ENCODE assay signal across 11 cellular contexts in genomic region chr7:1053002-1053411, GRCh38. TPM values are rescaled to one million over a fixed set of nuclear protein-coding genes. Genes with fewer than 3 reads are reported as not detected.
A peak's percentile ranks its signal among the peaks of the same experiment; 100 is the strongest.
DNase-seq lines count a peak whose midpoint lies in the region; ATAC-seq lines count a peak whose summit lies in the region.
"Had no signal": no experiment of that assay in that cellular context is flagged by ENCODE, and none has a peak within 500 bp of the region (broad histone marks: within the 10 kb centered on the region; RNA-seq: fewer than 3 reads in every experiment).

No MANE protein-coding gene starts in this region.

- no peak overlapping the region for H3K4ac ChIP-seq in trophoblast cell (ENCODE audit: low read depth, low read length)

- H3K4me1 Mint-ChIP-seq in activated CD8-positive, alpha-beta T cell treated with anti-CD3 and anti-CD28 coated beads, Interleukin-2, amount 10 ng/mL, durations not matched to agents 7 days and 5 days (ENCODE audit: low read depth) = peaks cover 37% of the 10 kb centered on the region

- peak in 1 of 2 donors; percentile 25 for ATAC-seq in left cardiac atrium
- no peak for ATAC-seq in HG03520 (IDR thresholded peaks at IDR 0.05; ENCODE audit: unreplicated experiment)
- no peak for ATAC-seq in activated CD8-positive, alpha-beta T cell treated with anti-CD3 and anti-CD28 coated beads, Interleukin-2, amount 10 ng/mL, durations not matched to agents 7 days and 5 days
- ATAC-seq in HG02840 (IDR thresholded peaks at IDR 0.05; ENCODE audit: low FRiP score, unreplicated experiment) = no peak
- ATAC-seq: activated CD8-positive, alpha-beta memory T cell treated with anti-CD3 and anti-CD28 coated beads, Interleukin-2, amount 10 ng/mL, durations not matched to agents 7 days and 5 days; activated naive CD8-positive, alpha-beta T cell treated with anti-CD3 and anti-CD28 coated beads, Interleukin-2, amount 50 U/mL, for 24 hours had no signal

- WGBS in trophoblast cell (ENCODE audit: extremely low coverage, insufficient coverage, insufficient read length) = no CpG with 5 or more reads among the region's 17 CpGs

- H4K91ac ChIP-seq in trophoblast cell (ENCODE audit: low read depth, low read length) = peak overlapping the region; percentile 16

- H3K79me1 ChIP-seq in trophoblast cell (ENCODE audit: low read length) = peaks cover 4% of the 10 kb centered on the region

- no peaks in the 10 kb centered on the region for H3K79me2 ChIP-seq in trophoblast cell (ENCODE audit: control insufficient read depth, insufficient read depth, low read length, poor library complexity)

- H2AFZ ChIP-seq in trophoblast cell (ENCODE audit: insufficient read depth, low read length, poor library complexity) = no peak overlapping the region

- no peaks in the 10 kb centered on the region for H3K27me3 Mint-ChIP-seq in activated CD8-positive, alpha-beta T cell treated with anti-CD3 and anti-CD28 coated beads, Interleukin-2, amount 10 ng/mL, durations not matched to agents 7 days and 5 days (ENCODE audit: low read depth)
- H3K27me3 Mint-ChIP-seq: activated CD8-positive, alpha-beta memory T cell treated with anti-CD3 and anti-CD28 coated beads, Interleukin-2, amount 10 ng/mL, durations not matched to agents 7 days and 5 days; activated naive CD8-positive, alpha-beta T cell treated with anti-CD3 and anti-CD28 coated beads, Interleukin-2, amount 50 U/mL, for 24 hours had no signal

- peaks cover 3% of the 10 kb centered on the region for H3K9me3 ChIP-seq in trophoblast cell (ENCODE audit: insufficient read depth, low read depth, low read length)

- no peaks in the 10 kb centered on the region for H3K36me3 Mint-ChIP-seq in activated CD8-positive, alpha-beta T cell treated with anti-CD3 and anti-CD28 coated beads, Interleukin-2, amount 10 ng/mL, durations not matched to agents 7 days and 5 days (ENCODE audit: low read depth)
- H3K36me3 Mint-ChIP-seq: activated CD8-positive, alpha-beta memory T cell treated with anti-CD3 and anti-CD28 coated beads, Interleukin-2, amount 10 ng/mL, durations not matched to agents 7 days and 5 days had no signal

- peak; percentile 61 for DNase-seq in CD1c-positive myeloid dendritic cell (ENCODE audit: extremely low spot score)
- DNase-seq in left cardiac atrium = peak; percentile 70
- DNase-seq in trophoblast cell = no peak
- no peak for DNase-seq in KG1 (lab: John Stamatoyannopoulos, UW)
- no peak for DNase-seq in activated CD8-positive, alpha-beta T cell treated with anti-CD3 and anti-CD28 coated beads, Interleukin-2, amount 10 ng/mL, durations not matched to agents 7 days and 5 days
- DNase-seq: activated CD8-positive, alpha-beta memory T cell treated with anti-CD3 and anti-CD28 coated beads, Interleukin-2, amount 10 ng/mL, durations not matched to agents 7 days and 5 days; activated naive CD8-positive, alpha-beta T cell treated with anti-CD3 and anti-CD28 coated beads, Interleukin-2, amount 50 U/mL, for 24 hours; DMS 273 treated with DMSO at 0.1 percent for 48 hours had no signal

- H2BK120ac ChIP-seq in trophoblast cell (ENCODE audit: insufficient read depth, low read length, poor library complexity) = peak overlapping the region; percentile 0

- no peak overlapping the region for H3K14ac ChIP-seq in trophoblast cell (ENCODE audit: low read length)

- intact Hi-C loops in left cardiac atrium (cut with DNase I) = no loop called here

- POLR2A ChIA-PET in activated CD8-positive, alpha-beta T cell treated with anti-CD3 and anti-CD28 coated beads, Interleukin-2, amount 10 ng/mL, durations not matched to agents 7 days and 5 days (lab: Charles Lee) = no interaction called here

- no peaks in the 10 kb centered on the region for H3K9me3 Mint-ChIP-seq in activated CD8-positive, alpha-beta T cell treated with anti-CD3 and anti-CD28 coated beads, Interleukin-2, amount 10 ng/mL, durations not matched to agents 7 days and 5 days (ENCODE audit: insufficient read depth)
- H3K9me3 Mint-ChIP-seq: activated naive CD8-positive, alpha-beta T cell treated with anti-CD3 and anti-CD28 coated beads, Interleukin-2, amount 50 U/mL, for 24 hours had no signal

- peak overlapping the region; percentile 0 for H2BK12ac ChIP-seq in trophoblast cell (ENCODE audit: low read length)

- peaks cover 6 to 10% of the 10 kb centered on the region in 2 experiments for H3K4me1 ChIP-seq in trophoblast cell (ENCODE audit: control insufficient read depth in 1 of 2, insufficient read depth in 2 of 2, low read length in 2 of 2)

- peak overlapping the region; percentile 25 for H3K18ac ChIP-seq in trophoblast cell (ENCODE audit: low read length)

- peak overlapping the region; percentile 4 for H4K12ac ChIP-seq in trophoblast cell (ENCODE audit: low read depth, low read length)

- H2AK5ac ChIP-seq in trophoblast cell (ENCODE audit: low read length) = peak overlapping the region; percentile 85

- CTCF ChIA-PET in activated CD8-positive, alpha-beta T cell treated with anti-CD3 and anti-CD28 coated beads, Interleukin-2, amount 10 ng/mL, durations not matched to agents 7 days and 5 days (lab: Charles Lee) = interaction anchor here (0.7 to 3.7 kb wide), 4 partner anchors 9 to 60 kb away, joined by 3 to 19 read pairs (median 14); partner anchors contain the start of gene GPR146

- H3K27ac Mint-ChIP-seq in activated CD8-positive, alpha-beta T cell treated with anti-CD3 and anti-CD28 coated beads, Interleukin-2, amount 10 ng/mL, durations not matched to agents 7 days and 5 days = no peak overlapping the region
- H3K27ac Mint-ChIP-seq: activated CD8-positive, alpha-beta memory T cell treated with anti-CD3 and anti-CD28 coated beads, Interleukin-2, amount 10 ng/mL, durations not matched to agents 7 days and 5 days; activated naive CD8-positive, alpha-beta T cell treated with anti-CD3 and anti-CD28 coated beads, Interleukin-2, amount 50 U/mL, for 24 hours had no signal

- H2BK5ac ChIP-seq in trophoblast cell (ENCODE audit: low read depth, low read length, poor library complexity) = no peak overlapping the region

- H3K36me3 ChIP-seq in trophoblast cell (ENCODE audit: control insufficient read depth in 1 of 2, insufficient read depth in 2 of 2, low read length in 2 of 2) = peaks cover 4 to 9% of the 10 kb centered on the region in 2 experiments

- no peak overlapping the region for H3K9ac ChIP-seq in trophoblast cell (ENCODE audit: low read length)

- H3K27ac ChIP-seq in angular gyrus (ENCODE audit: low read depth, low read length) (peak overlapping the region; percentile 72), trophoblast cell (ENCODE audit: low read depth, low read length) (no peak overlapping the region)

- no peak overlapping the region for H3K4me3 Mint-ChIP-seq in activated CD8-positive, alpha-beta T cell treated with anti-CD3 and anti-CD28 coated beads, Interleukin-2, amount 10 ng/mL, durations not matched to agents 7 days and 5 days
- H3K4me3 Mint-ChIP-seq: activated CD8-positive, alpha-beta memory T cell treated with anti-CD3 and anti-CD28 coated beads, Interleukin-2, amount 10 ng/mL, durations not matched to agents 7 days and 5 days; activated naive CD8-positive, alpha-beta T cell treated with anti-CD3 and anti-CD28 coated beads, Interleukin-2, amount 50 U/mL, for 24 hours had no signal

- no peak overlapping the region for H3K23ac ChIP-seq in trophoblast cell (ENCODE audit: low read length)

- no peak overlapping the region for H3K4me2 ChIP-seq in trophoblast cell (ENCODE audit: low read length)

- H3K27me3 ChIP-seq in trophoblast cell (ENCODE audit: insufficient read depth, low read length) = no peaks in the 10 kb centered on the region

- no peak overlapping the region for H3K4me3 ChIP-seq in trophoblast cell (ENCODE audit: low read depth, low read length)

- peak overlapping the region; percentile 40 for H4K8ac ChIP-seq in trophoblast cell (ENCODE audit: low read depth, low read length)

RNA-seq across cellular contexts. Expression of gene GPR146, which starts 8.7 kb away (rescaled TPM):
- total RNA-seq in left cardiac atrium = 10 to 100 TPM in 1 of 2 donors, 1 to 10 TPM in 1; 9.0 to 17.7 TPM
- 5.6 and 6.0 TPM in 2 replicates for polyA plus RNA-seq in trophoblast cell (2013)
- total RNA-seq in activated CD8-positive, alpha-beta T cell treated with anti-CD3 and anti-CD28 coated beads, Interleukin-2, amount 10 ng/mL, durations not matched to agents 7 days and 5 days = 1 to 10 TPM; 2.7 to 3.1 TPM

RNA-seq across cellular contexts. Expression of gene GPER1, which starts 34.9 kb away (rescaled TPM):
- total RNA-seq in left cardiac atrium = 1 to 10 TPM; 4.6 to 7.6 TPM
- 5.2 and 5.3 TPM in 2 replicates for polyA plus RNA-seq in trophoblast cell (2013)
- under 1 TPM in 1 of 2 experiments, not detected in 1; 0.13 TPM for total RNA-seq in activated CD8-positive, alpha-beta T cell treated with anti-CD3 and anti-CD28 coated beads, Interleukin-2, amount 10 ng/mL, durations not matched to agents 7 days and 5 days
- total RNA-seq: activated CD8-positive, alpha-beta memory T cell treated with anti-CD3 and anti-CD28 coated beads, Interleukin-2, amount 10 ng/mL, durations not matched to agents 7 days and 5 days had no signal

Comparison
In these comparisons a context has a peak if more than half of its experiments do, and no peak if none do; other contexts are left out.
1. DNase-seq: peak in CD1c-positive myeloid dendritic cell (single experiment) and left cardiac atrium (single experiment); none in trophoblast cell (0 of 2), KG1 (single experiment) and activated CD8-positive, alpha-beta T cell treated with anti-CD3 and anti-CD28 coated beads, Interleukin-2, amount 10 ng/mL, durations not matched to agents 7 days and 5 days (single experiment).
2. RNA of gene GPER1, which starts 34.9 kb away (total RNA-seq): 4.6 to 7.6 TPM in left cardiac atrium; 0.13 TPM in activated CD8-positive, alpha-beta T cell treated with anti-CD3 and anti-CD28 coated beads, Interleukin-2, amount 10 ng/mL, durations not matched to agents 7 days and 5 days; every median in the first group is over 4 times any median in the second.